In genomic region chr14:92638904-92639303, GRCh38 we compare ENCODE assay signal across 17 cellular contexts.
A peak's percentile ranks its signal among the peaks of the same experiment; 100 is the strongest.
DNase-seq lines count a peak whose midpoint lies in the region; TF ChIP-seq lines count a peak whose summit lies in the region.
"Had no signal": no experiment of that assay in that cellular context is flagged by ENCODE, and none has a peak within 500 bp of the region (broad histone marks: within the 10 kb centered on the region; RNA-seq: fewer than 3 reads in every experiment).

No MANE protein-coding gene starts in this region.

- H3K4me3 Mint-ChIP-seq in CD14-positive monocyte (no peak overlapping the region), HFFc6 (no peak overlapping the region), neural crest cell (no peak overlapping the region)
- H3K4me3 Mint-ChIP-seq: activated naive CD4-positive, alpha-beta T cell treated with anti-CD3 and anti-CD28 coated beads, Interleukin-2, amount 10 ng/mL, durations not matched to agents 7 days and 5 days; activated T-cell treated with anti-CD3 and anti-CD28 coated beads, Interleukin-2, amount 50 U/mL, for 24 hours; T-cell had no signal

- H3K27ac Mint-ChIP-seq in CD14-positive monocyte (peak overlapping the region in 5 of 7 donors; percentile 8 to 77 (median 62)), HFFc6 (peak overlapping the region; percentile 16; the same call in 1 of the 2 replicates), neural crest cell (ENCODE audit: unreplicated experiment) (peak overlapping the region; percentile 87)
- H3K27ac Mint-ChIP-seq: activated naive CD4-positive, alpha-beta T cell treated with anti-CD3 and anti-CD28 coated beads, Interleukin-2, amount 10 ng/mL, durations not matched to agents 7 days and 5 days; activated T-cell treated with anti-CD3 and anti-CD28 coated beads, Interleukin-2, amount 50 U/mL, for 24 hours had no signal

- H3K4me3 ChIP-seq in coronary artery = no peak overlapping the region

- H3K9me3 Mint-ChIP-seq in CD14-positive monocyte (no peaks in the 10 kb centered on the region), HFFc6 (no peaks in the 10 kb centered on the region), neural crest cell (no peaks in the 10 kb centered on the region)
- H3K9me3 Mint-ChIP-seq: activated naive CD4-positive, alpha-beta T cell treated with anti-CD3 and anti-CD28 coated beads, Interleukin-2, amount 10 ng/mL, durations not matched to agents 7 days and 5 days; activated T-cell treated with anti-CD3 and anti-CD28 coated beads, Interleukin-2, amount 50 U/mL, for 24 hours; T-cell had no signal

- peak overlapping the region; percentile 39 to 46 for H3K27ac ChIP-seq in coronary artery
- H3K27ac ChIP-seq in caudate nucleus (ENCODE audit: low read depth, low read length) = no peak overlapping the region

- DNase-seq in CD14-positive monocyte (ENCODE audit: low spot score) (no peak), HFFc6 (no peak), coronary artery (ENCODE audit: low spot score) (peak; percentile 73), neural crest cell (ENCODE audit: low read depth, low spot score) (no peak), NCI-H2081 (lab: John Stamatoyannopoulos, UW) (no peak), caudate nucleus (lab: John Stamatoyannopoulos, UW) (no peak), NCI-H1930 (lab: John Stamatoyannopoulos, UW) (no peak)
- DNase-seq in stimulated activated CD4-positive, alpha-beta T cell treated with anti-CD3 and anti-CD28 coated beads, Interleukin-12 subunit alpha, Interleukin-12 subunit beta, amount 100 ng/mL, for 4 hours = no peak
- DNase-seq: activated CD4-positive, alpha-beta T cell treated with anti-CD3 and anti-CD28 coated beads, Interleukin-2, amount 50 U/mL, for 48 hours; activated naive CD4-positive, alpha-beta T cell treated with anti-CD3 and anti-CD28 coated beads, Interleukin-2, amount 10 ng/mL, durations not matched to agents 7 days and 5 days; activated T-cell treated with anti-CD3 and anti-CD28 coated beads, Interleukin-2, amount 50 U/mL, for 24 hours; Caco-2; hypothalamus; NCI-H1436; NCI-H345; stimulated activated CD4-positive, alpha-beta T cell treated with anti-CD3 and anti-CD28 coated beads, Interleukin-2, amount 100 ng/mL, for 48 hours had no signal

- intact Hi-C loops in CD14-positive monocyte (cut with micrococcal nuclease) = no loop called here

- peaks cover 22% of the 10 kb centered on the region for H3K4me1 Mint-ChIP-seq in CD14-positive monocyte
- H3K4me1 Mint-ChIP-seq in HFFc6 (ENCODE audit: low read depth) = peaks cover 7% of the 10 kb centered on the region
- peaks cover 26% of the 10 kb centered on the region for H3K4me1 Mint-ChIP-seq in neural crest cell

- peaks cover 0 to 2% (median 1%) of the 10 kb centered on the region in 3 donors for H3K27me3 Mint-ChIP-seq in CD14-positive monocyte (ENCODE audit: low read depth in 3 of 3)
- H3K27me3 Mint-ChIP-seq in HFFc6 (ENCODE audit: insufficient read depth) = no peaks in the 10 kb centered on the region; the same call in 1 of the 2 replicates
- no peaks in the 10 kb centered on the region for H3K27me3 Mint-ChIP-seq in neural crest cell (ENCODE audit: low read depth)
- H3K27me3 Mint-ChIP-seq: activated T-cell treated with anti-CD3 and anti-CD28 coated beads, Interleukin-2, amount 50 U/mL, for 24 hours; T-cell had no signal

- H3K36me3 Mint-ChIP-seq in CD14-positive monocyte (peaks cover 56 to 79% of the 10 kb centered on the region in 2 donors), HFFc6 (ENCODE audit: low read depth) (peaks cover 6% of the 10 kb centered on the region; the same call in 1 of the 2 replicates), neural crest cell (ENCODE audit: low read depth) (peaks cover 4% of the 10 kb centered on the region)

- TF ChIP-seq CTCF in CD14-positive monocyte (IDR thresholded peaks at IDR 0.05) (no peak), HFFc6 (IDR thresholded peaks at IDR 0.05) (no peak), coronary artery (IDR thresholded peaks at IDR 0.05) (no peak), neural crest cell (conservative IDR thresholded peaks at IDR 0.05) (no peak)

Comparison
In these comparisons a context has a peak if more than half of its experiments do, and no peak if none do; other contexts are left out.
1. H3K27ac Mint-ChIP-seq: peak in every context shown above with its lines; median percentile 87 in neural crest cell; 62 in CD14-positive monocyte; 16 in HFFc6.